Comparison of ENCODE assay signal across 21 cellular contexts in genomic region chr10:600876-601275, GRCh38.
A peak's percentile ranks its signal among the peaks of the same experiment; 100 is the strongest.
DNase-seq lines count a peak whose midpoint lies in the region; ATAC-seq, FAIRE-seq and TF ChIP-seq lines count a peak whose summit lies in the region.
"Had no signal": no experiment of that assay in that cellular context is flagged by ENCODE, and none has a peak within 500 bp of the region (broad histone marks: within the 10 kb centered on the region; RNA-seq: fewer than 3 reads in every experiment).

No MANE protein-coding gene starts in this region.

- no peaks in the 10 kb centered on the region for H3K36me3 ChIP-seq in pancreas
- H3K36me3 ChIP-seq: esophagus muscularis mucosa, ovary had no signal

- no peak overlapping the region for H2AK5ac ChIP-seq in H9 (ENCODE audit: insufficient read length, low read length)

- H2BK5ac ChIP-seq in H9 (ENCODE audit: insufficient read length, low read length) = no peak overlapping the region

- TF ChIP-seq CTCF in coronary artery (IDR thresholded peaks at IDR 0.05) (no peak), pancreas (IDR thresholded peaks at IDR 0.05) (no peak), H9 (conservative IDR thresholded peaks at IDR 0.05) (no peak)

- H3K27ac Mint-ChIP-seq in naive thymus-derived CD8-positive, alpha-beta T cell = no peak overlapping the region
- no peak overlapping the region for H3K27ac Mint-ChIP-seq in H9
- H3K27ac Mint-ChIP-seq: stimulated activated naive B cell treated with anti-CD40 and anti-IgM and Interleukin-4, amounts not matched to agents 10 μg/mL and 1 μg/mL and 100 μg/mL, for 72 hours; T-helper 1 cell treated with Interleukin-12 subunit alpha and Interleukin-12 subunit beta and Interleukin-4 antibody, amounts not matched to agents 30 μg/mL and 1 μg/mL, for 36 hours had no signal

- intact Hi-C loops in pancreas (cut with DNase I) = no loop called here

- H3K4ac ChIP-seq in H9 (ENCODE audit: low read depth, low read length) = no peak overlapping the region

- H3K4me3 Mint-ChIP-seq in naive thymus-derived CD8-positive, alpha-beta T cell = no peak overlapping the region
- H3K4me3 Mint-ChIP-seq in H9 = no peak overlapping the region
- H3K4me3 Mint-ChIP-seq: stimulated activated naive B cell treated with anti-CD40 and anti-IgM and Interleukin-4, amounts not matched to agents 10 μg/mL and 1 μg/mL and 100 μg/mL, for 72 hours; T-helper 1 cell treated with Interleukin-12 subunit alpha and Interleukin-12 subunit beta and Interleukin-4 antibody, amounts not matched to agents 30 μg/mL and 1 μg/mL, for 36 hours had no signal

- H3K14ac ChIP-seq in H9 (ENCODE audit: insufficient read depth, low read length) = no peak overlapping the region

- H4K91ac ChIP-seq in H9 (ENCODE audit: insufficient read length, low read depth, low read length) = no peak overlapping the region

- no peak overlapping the region for H3K56ac ChIP-seq in H9 (ENCODE audit: insufficient read length, low read depth, low read length)

- no peaks in the 10 kb centered on the region for H3K36me3 Mint-ChIP-seq in naive thymus-derived CD8-positive, alpha-beta T cell
- H3K36me3 Mint-ChIP-seq in H9 (ENCODE audit: insufficient read depth in 1 of 3, low read depth in 3 of 3) = 0 out of 7 replicates have a peak, but pooled peaks cover 0 to 4% (median 0%) of the 10 kb centered on the region in 3 experiments
- H3K36me3 Mint-ChIP-seq: stimulated activated naive B cell treated with anti-CD40 and anti-IgM and Interleukin-4, amounts not matched to agents 10 μg/mL and 1 μg/mL and 100 μg/mL, for 72 hours had no signal

- no peak overlapping the region for H3K18ac ChIP-seq in H9 (ENCODE audit: insufficient read length, low read depth, low read length)

- DNase-seq in DMS79 treated with DMSO at 0.1 percent for 48 hours (lab: John Stamatoyannopoulos, UW) (peak; percentile 85), NCI-H2196 (lab: John Stamatoyannopoulos, UW; ENCODE audit: unreplicated experiment) (peak; percentile 78), coronary artery (ENCODE audit: low spot score) (no peak), pancreas (peak in 4 of 6 donors; percentile 34 to 56 (median 54)), germinal center (ENCODE audit: low spot score) (no peak), H9 (no peak), SKM-1 (lab: John Stamatoyannopoulos, UW; ENCODE audit: unreplicated experiment) (no peak)
- DNase-seq in naive thymus-derived CD8-positive, alpha-beta T cell = no peak
- DNase-seq: activated CD4-positive, CD25-positive, alpha-beta regulatory T cell; activated effector memory CD4-positive, alpha-beta T cell treated with Interleukin-2 at 50 U/mL for 16 hours; dermis blood vessel endothelial cell; Kasumi-1; kidney; NK-92 treated with Interleukin-12 subunit alpha and Interleukin-12 subunit beta, amount 100 ng/mL, for 24 hours; stimulated activated naive B cell treated with anti-CD40 and anti-IgM and Interleukin-4, amounts not matched to agents 10 μg/mL and 1 μg/mL and 100 μg/mL, for 72 hours had no signal

- H3K23me2 ChIP-seq in H9 (ENCODE audit: insufficient read length, low read depth, low read length, poor library complexity, severe bottlenecking) = no peaks in the 10 kb centered on the region

- no peaks in the 10 kb centered on the region; the same call in 1 of the 2 replicates for H3K79me2 ChIP-seq in H9 (ENCODE audit: insufficient read depth, low read length)

- peaks cover 0 to 25% (median 0%) of the 10 kb centered on the region in 5 donors for H3K27me3 Mint-ChIP-seq in naive thymus-derived CD8-positive, alpha-beta T cell
- no peaks in the 10 kb centered on the region for H3K27me3 Mint-ChIP-seq in H9 (ENCODE audit: low read depth)

- H4K5ac ChIP-seq in H9 (ENCODE audit: insufficient read length, low read depth, low read length) = no peak overlapping the region

- no peak overlapping the region for H2AFZ ChIP-seq in H9 (ENCODE audit: low read length)

- H3K4me1 ChIP-seq in pancreas (peaks cover 12 to 14% (median 14%) of the 10 kb centered on the region in 3 donors), H9 (ENCODE audit: insufficient read depth, low read length) (no peaks in the 10 kb centered on the region; the same call in 1 of the 2 replicates)

- H3K27ac ChIP-seq in coronary artery (peak overlapping the region; percentile 50 to 87), pancreas (no peak overlapping the region), H9 (ENCODE audit: insufficient read length, low read depth, low read length) (no peak overlapping the region)
- H3K27ac ChIP-seq: ovary had no signal

- H3K79me1 ChIP-seq in H9 (ENCODE audit: insufficient read depth, low read depth, low read length, poor library complexity, severe bottlenecking) = no peaks in the 10 kb centered on the region

- no peaks in the 10 kb centered on the region for H3K4me1 Mint-ChIP-seq in naive thymus-derived CD8-positive, alpha-beta T cell
- peaks cover 25 to 39% of the 10 kb centered on the region in 2 experiments for H3K4me1 Mint-ChIP-seq in H9
- H3K4me1 Mint-ChIP-seq: stimulated activated naive B cell treated with anti-CD40 and anti-IgM and Interleukin-4, amounts not matched to agents 10 μg/mL and 1 μg/mL and 100 μg/mL, for 72 hours had no signal

- no peak overlapping the region for H4K8ac ChIP-seq in H9 (replicated peaks; ENCODE audit: insufficient read length, low read depth, low read length)

- peak; percentile 75 to 93 (median 85) for ATAC-seq in pancreas
- no peak for ATAC-seq in naive thymus-derived CD8-positive, alpha-beta T cell
- ATAC-seq: stimulated activated naive B cell treated with anti-CD40 and anti-IgM and Interleukin-4, amounts not matched to agents 10 μg/mL and 1 μg/mL and 100 μg/mL, for 72 hours had no signal

- no peak overlapping the region for H3T11ph ChIP-seq in H9 (ENCODE audit: low read length)

- H4K20me1 ChIP-seq in H9 (ENCODE audit: control insufficient read depth, insufficient read depth, insufficient read length) = no peaks in the 10 kb centered on the region

- no peak overlapping the region for H2BK12ac ChIP-seq in H9 (ENCODE audit: insufficient read length, low read depth, low read length)

- no peak overlapping the region for H3K9ac ChIP-seq in H9 (ENCODE audit: extremely low read depth, insufficient read length, low read length)

- no peak overlapping the region for H2BK20ac ChIP-seq in H9 (ENCODE audit: low read depth, low read length, poor library complexity, severe bottlenecking)

- H2BK120ac ChIP-seq in H9 (ENCODE audit: low read depth, low read length, poor library complexity, severe bottlenecking) = no peak overlapping the region

- H3K27me3 ChIP-seq in pancreas = no peaks in the 10 kb centered on the region
- no peaks in the 10 kb centered on the region; the same call in 1 of the 2 replicates for H3K27me3 ChIP-seq in H9 (ENCODE audit: insufficient read depth, low read length)
- H3K27me3 ChIP-seq: esophagus muscularis mucosa, ovary had no signal

- no peak overlapping the region for H2BK15ac ChIP-seq in H9 (ENCODE audit: low read depth, low read length)

- POLR2A ChIA-PET in naive thymus-derived CD8-positive, alpha-beta T cell (lab: Charles Lee) = no interaction called here

- H3K9me3 ChIP-seq in pancreas = no peaks in the 10 kb centered on the region
- no peaks in the 10 kb centered on the region for H3K9me3 ChIP-seq in H9 (ENCODE audit: control insufficient read depth, low read depth, low read length)
- H3K9me3 ChIP-seq: esophagus muscularis mucosa, ovary had no signal

- FAIRE-seq in pancreas (lab: Jason Lieb, UNC) = no peak
- FAIRE-seq: D721Med, GM18507, GM19239, kidney had no signal

- H3K23ac ChIP-seq in H9 (ENCODE audit: insufficient read length, low read depth, low read length) = no peak overlapping the region

- peak overlapping the region; percentile 28 for H3K4me3 ChIP-seq in coronary artery
- no peak overlapping the region for H3K4me3 ChIP-seq in pancreas
- H3K4me3 ChIP-seq: esophagus muscularis mucosa, ovary had no signal

- H3K4me2 ChIP-seq in H9 (ENCODE audit: insufficient read depth, insufficient read length, low read length) = no peak overlapping the region

- 25 to 37% methylated on average over 5 of the region's 5 CpGs for WGBS in pancreas, 2 donors
- WGBS in H9 (ENCODE audit: extremely low coverage, insufficient read length, low lambda C conversion rate) = no CpG with 5 or more reads among the region's 5 CpGs

- no peaks in the 10 kb centered on the region for H3K9me3 Mint-ChIP-seq in naive thymus-derived CD8-positive, alpha-beta T cell
- H3K9me3 Mint-ChIP-seq in H9 = no peaks in the 10 kb centered on the region
- H3K9me3 Mint-ChIP-seq: stimulated activated naive B cell treated with anti-CD40 and anti-IgM and Interleukin-4, amounts not matched to agents 10 μg/mL and 1 μg/mL and 100 μg/mL, for 72 hours; T-helper 1 cell treated with Interleukin-12 subunit alpha and Interleukin-12 subunit beta and Interleukin-4 antibody, amounts not matched to agents 30 μg/mL and 1 μg/mL, for 36 hours had no signal

Comparison
In these comparisons a context has a peak if more than half of its experiments do, and no peak if none do; other contexts are left out.
1. DNase-seq: peak in DMS79 treated with DMSO at 0.1 percent for 48 hours (single experiment), NCI-H2196 (single experiment) and pancreas (4 of 6); none in coronary artery (single experiment), germinal center (single experiment), naive thymus-derived CD8-positive, alpha-beta T cell (0 of 10), H9 (single experiment) and SKM-1 (single experiment).
2. H3K27ac ChIP-seq: peak in coronary artery (2 of 2); none in pancreas (0 of 4) and H9 (single experiment).
3. ATAC-seq: peak in pancreas (4 of 4); none in naive thymus-derived CD8-positive, alpha-beta T cell (0 of 2).